8 cellular contexts compared by ENCODE assay signal in genomic region chrX:75155454-75155829, GRCh38. TPM values are rescaled to one million over a fixed set of nuclear protein-coding genes. Genes with fewer than 3 reads are reported as not detected.
DNase-seq lines count a peak whose midpoint lies in the region; ATAC-seq, FAIRE-seq and TF ChIP-seq lines count a peak whose summit lies in the region.

No MANE protein-coding gene starts in this region.

- H3K36me3 Mint-ChIP-seq in neural progenitor cell: no peaks in the 10 kb centered on the region

- H2AFZ ChIP-seq in neural progenitor cell (replicated peaks): peak overlapping the region; percentile 73

- peak overlapping the region; percentile 78 for H3K9ac ChIP-seq in neural progenitor cell

- TF ChIP-seq CTCF in neural progenitor cell (IDR thresholded peaks at IDR 0.05): no peak

- H3K4me2 ChIP-seq in neural progenitor cell: peak overlapping the region; percentile 66

- FAIRE-seq in GM18507 (lab: Jason Lieb, UNC): peak; percentile 54

- H3K4me1 ChIP-seq in neural progenitor cell: peaks cover 4% of the 10 kb centered on the region

- H3K79me2 ChIP-seq in neural progenitor cell (ENCODE audit: low read depth): peaks cover 47% of the 10 kb centered on the region

- no peaks in the 10 kb centered on the region for H3K27me3 Mint-ChIP-seq in neural progenitor cell (ENCODE audit: insufficient read depth, low read depth)

- TF ChIP-seq POLR2A in erythroblast (IDR thresholded peaks at IDR 0.05; ENCODE audit: low read length): peak; percentile 69

- H3K27ac Mint-ChIP-seq in neural progenitor cell: peak overlapping the region; percentile 91

- H3F3A ChIP-seq in neural progenitor cell (ENCODE audit: low read depth): no peaks in the 10 kb centered on the region

- peak overlapping the region; percentile 68 for H3K4me3 ChIP-seq in neural progenitor cell

- peak; percentile 1 for DNase-seq in A172 (ENCODE audit: low spot score)
- DNase-seq in GM18507 (ENCODE audit: extremely low spot score, insufficient read length, low read depth): no peak
- DNase-seq in erythroblast (lab: John Stamatoyannopoulos, UW): peak; percentile 81 to 89
- DNase-seq in neural progenitor cell (ENCODE audit: low spot score): no peak
- no peak for DNase-seq in NCI-H524 (lab: John Stamatoyannopoulos, UW)
- no peak for DNase-seq in stimulated activated CD4-positive, alpha-beta T cell treated with anti-CD3 and anti-CD28 coated beads, Interleukin-2, amount 100 ng/mL, for 24 hours

- peaks cover 10% of the 10 kb centered on the region for H3K4me1 Mint-ChIP-seq in neural progenitor cell

- no peaks in the 10 kb centered on the region for H3K9me3 Mint-ChIP-seq in neural progenitor cell

- H3K9me3 ChIP-seq in neural progenitor cell (ENCODE audit: low read depth): no peaks in the 10 kb centered on the region

- H3K27me3 ChIP-seq in neural progenitor cell: no peaks in the 10 kb centered on the region

- peak; percentile 12 for ATAC-seq in HG03025 (IDR thresholded peaks at IDR 0.05; ENCODE audit: low FRiP score, unreplicated experiment)
- ATAC-seq in SK-N-SH treated with all-trans-retinoic acid at 6 μM for 48 hours: peak; percentile 44

- peak overlapping the region; percentile 90 for H3K4me3 Mint-ChIP-seq in neural progenitor cell

- no peaks in the 10 kb centered on the region for H4K20me1 ChIP-seq in neural progenitor cell (ENCODE audit: low read depth)

- H3K27ac ChIP-seq in neural progenitor cell: no peak overlapping the region

- H3K36me3 ChIP-seq in neural progenitor cell: no peaks in the 10 kb centered on the region

TF ChIP-seq in SK-N-SH treated with all-trans-retinoic acid at 6 μM for 48 hours, 23 proteins besides CTCF, POLR2A, EP300 and RAD21:
- no peak for TF ChIP-seq CREB5 (CRISPR knock-in tag; IDR thresholded peaks at IDR 0.05; ENCODE audit: low read depth)
- no peak for TF ChIP-seq ISL1 (CRISPR knock-in tag; IDR thresholded peaks at IDR 0.05)
- TF ChIP-seq OSR1 (CRISPR knock-in tag; IDR thresholded peaks at IDR 0.05): no peak
- TF ChIP-seq CSRNP3 (CRISPR knock-in tag; IDR thresholded peaks at IDR 0.05): no peak
- no peak for TF ChIP-seq SNAI2 (CRISPR knock-in tag; IDR thresholded peaks at IDR 0.05)
- TF ChIP-seq ESRRG (CRISPR knock-in tag; IDR thresholded peaks at IDR 0.05): no peak

RNA-seq across cellular contexts. Expression of gene ABCB7, which starts 0.6 kb away (rescaled TPM):
- 23.1 and 27.9 TPM in 2 replicates for total RNA-seq in A172 (2014; rRNA removed; shearing (Covaris generic))
- 47.9 and 70.9 TPM in 2 replicates for total RNA-seq in neural progenitor cell (ENCODE audit: low replicate concordance)

Comparison
In these comparisons a context has a peak if more than half of its experiments do, and no peak if none do; other contexts are left out.
1. DNase-seq: peak in A172 (single experiment) and erythroblast (2 of 2); none in GM18507 (single experiment), neural progenitor cell (single experiment), NCI-H524 (0 of 2) and stimulated activated CD4-positive, alpha-beta T cell treated with anti-CD3 and anti-CD28 coated beads, Interleukin-2, amount 100 ng/mL, for 24 hours (0 of 2).